ENCODE assay signal across 12 cellular contexts in genomic region chr16:4691666-4692412, GRCh38. TPM values are rescaled to one million over a fixed set of nuclear protein-coding genes. Genes with fewer than 3 reads are reported as not detected.
DNase-seq lines count a peak whose midpoint lies in the region; ATAC-seq and TF ChIP-seq lines count a peak whose summit lies in the region.
"Had no signal": no experiment of that assay in that cellular context is flagged by ENCODE, and none has a peak within 500 bp of the region (broad histone marks: within the 10 kb centered on the region; RNA-seq: fewer than 3 reads in every experiment).

No MANE protein-coding gene starts in this region.

- peak overlapping the region; percentile 89 for H3K27ac Mint-ChIP-seq in activated CD4-positive, alpha-beta T cell treated with anti-CD3 and anti-CD28 coated beads, Interleukin-2, amount 10 ng/mL, durations not matched to agents 7 days and 5 days
- no peak overlapping the region for H3K27ac Mint-ChIP-seq in endodermal cell

- H3K9ac ChIP-seq in endodermal cell (ENCODE audit: extremely low read depth, low read length, poor library complexity, severe bottlenecking), result no peak overlapping the region

- H3K27me3 ChIP-seq in HL-60 (ENCODE audit: insufficient read depth, poor library complexity, severe bottlenecking) (no peaks in the 10 kb centered on the region), endodermal cell (ENCODE audit: control insufficient read depth, insufficient read depth, low read length, poor library complexity, severe bottlenecking) (no peaks in the 10 kb centered on the region), ovary (no peaks in the 10 kb centered on the region)
- H3K27me3 ChIP-seq: SJCRH30, thyroid gland had no signal

- no peak for DNase-seq in activated CD4-positive, alpha-beta T cell treated with anti-CD3 and anti-CD28 coated beads, Interleukin-2, amount 10 ng/mL, durations not matched to agents 7 days and 5 days
- no peak for DNase-seq in activated CD4-positive, alpha-beta T cell treated with anti-CD3 and anti-CD28 coated beads for 4 hours
- DNase-seq in HL-60 (ENCODE audit: low read depth in 1 of 2, low spot score in 1 of 2) (no peak), endodermal cell (peak; percentile 53), ovary (peak in 3 of 5 donors; percentile 28 to 47 (median 39)), dedifferentiated amniotic fluid mesenchymal stem cell (ENCODE audit: extremely low spot score) (no peak)
- DNase-seq: NCI-H1436 treated with DMSO at 0.1 percent for 48 hours, NCI-H526 treated with DMSO at 0.1 percent for 48 hours, SJCRH30, thyroid gland had no signal

- TF ChIP-seq CTCF in HL-60 (IDR thresholded peaks at IDR 0.05; ENCODE audit: insufficient read depth, low read length), result no peak
- TF ChIP-seq CTCF in endodermal cell (conservative IDR thresholded peaks at IDR 0.05), result no peak
- no peak for TF ChIP-seq CTCF in ovary (IDR thresholded peaks at IDR 0.05)

- no peak for TF ChIP-seq POLR2A in ovary (IDR thresholded peaks at IDR 0.05)

- CTCF ChIA-PET in activated CD4-positive, alpha-beta T cell treated with anti-CD3 and anti-CD28 coated beads, Interleukin-2, amount 10 ng/mL, durations not matched to agents 7 days and 5 days (lab: Charles Lee), result interaction anchor here (1.2 to 1.8 kb wide), 4 partner anchors 15 to 43 kb away, joined by 4 to 7 read pairs (median 4); partner anchors contain the start of genes ANKS3 and DNAAF8

- ATAC-seq in HG03045 (IDR thresholded peaks at IDR 0.05; ENCODE audit: unreplicated experiment) (no peak), GM19324 (IDR thresholded peaks at IDR 0.05; ENCODE audit: low FRiP score, unreplicated experiment) (no peak)

- H3K9me3 ChIP-seq in endodermal cell (ENCODE audit: control insufficient read depth, low read length), result no peaks in the 10 kb centered on the region
- no peaks in the 10 kb centered on the region for H3K9me3 ChIP-seq in ovary
- H3K9me3 ChIP-seq: SJCRH30, thyroid gland had no signal

- H3K4me1 Mint-ChIP-seq in activated CD4-positive, alpha-beta T cell treated with anti-CD3 and anti-CD28 coated beads, Interleukin-2, amount 10 ng/mL, durations not matched to agents 7 days and 5 days, result peaks cover 18% of the 10 kb centered on the region
- H3K4me1 Mint-ChIP-seq in endodermal cell, result peaks cover 4% of the 10 kb centered on the region

- intact Hi-C loops in ovary (cut with DNase I), result loop anchor here in 1 of 4 donors (5.0 kb wide), 1 partner anchor 40 kb away; the partner anchor contains the start of genes ANKS3 and DNAAF8

- POLR2A ChIA-PET in activated CD4-positive, alpha-beta T cell treated with anti-CD3 and anti-CD28 coated beads, Interleukin-2, amount 10 ng/mL, durations not matched to agents 7 days and 5 days (lab: Charles Lee), result no interaction called here

- H3K4me1 ChIP-seq in endodermal cell (ENCODE audit: control insufficient read depth, insufficient read depth, low read length), result no peaks in the 10 kb centered on the region
- H3K4me1 ChIP-seq in ovary (ENCODE audit: insufficient read depth), result peaks cover 5% of the 10 kb centered on the region
- H3K4me1 ChIP-seq: SJCRH30 had no signal

- H3K36me3 ChIP-seq in endodermal cell (ENCODE audit: control insufficient read depth, insufficient read depth, low read length) (peaks cover 28% of the 10 kb centered on the region), ovary (no peaks in the 10 kb centered on the region)

- H3K36me3 Mint-ChIP-seq in activated CD4-positive, alpha-beta T cell treated with anti-CD3 and anti-CD28 coated beads, Interleukin-2, amount 10 ng/mL, durations not matched to agents 7 days and 5 days (ENCODE audit: low read depth), result peaks cover 7% of the 10 kb centered on the region
- peaks cover 3% of the 10 kb centered on the region for H3K36me3 Mint-ChIP-seq in endodermal cell (ENCODE audit: low read depth)

- no peaks in the 10 kb centered on the region for H3K27me3 Mint-ChIP-seq in activated CD4-positive, alpha-beta T cell treated with anti-CD3 and anti-CD28 coated beads, Interleukin-2, amount 10 ng/mL, durations not matched to agents 7 days and 5 days
- H3K27me3 Mint-ChIP-seq in endodermal cell (ENCODE audit: insufficient read depth), result no peaks in the 10 kb centered on the region

- no peaks in the 10 kb centered on the region for H3K9me3 Mint-ChIP-seq in activated CD4-positive, alpha-beta T cell treated with anti-CD3 and anti-CD28 coated beads, Interleukin-2, amount 10 ng/mL, durations not matched to agents 7 days and 5 days
- H3K9me3 Mint-ChIP-seq in endodermal cell, result no peaks in the 10 kb centered on the region

- TF ChIP-seq EP300 in ovary (IDR thresholded peaks at IDR 0.05), result no peak

- peak overlapping the region; percentile 81 for H3K4me3 Mint-ChIP-seq in activated CD4-positive, alpha-beta T cell treated with anti-CD3 and anti-CD28 coated beads, Interleukin-2, amount 10 ng/mL, durations not matched to agents 7 days and 5 days
- no peak overlapping the region for H3K4me3 Mint-ChIP-seq in endodermal cell

- peak overlapping the region; percentile 70 for H3K4me3 ChIP-seq in HL-60 (replicated peaks; ENCODE audit: insufficient read depth, low read length)
- no peak overlapping the region for H3K4me3 ChIP-seq in endodermal cell (ENCODE audit: low read length)
- H3K4me3 ChIP-seq in ovary, result no peak overlapping the region

- peak overlapping the region; percentile 72 for H3K27ac ChIP-seq in HL-60 (replicated peaks)
- no peak overlapping the region for H3K27ac ChIP-seq in endodermal cell (ENCODE audit: low read depth, low read length)
- no peak overlapping the region for H3K27ac ChIP-seq in ovary
- H3K27ac ChIP-seq: SJCRH30 had no signal

- 89 to 92% methylated on average over 13 to 20 of the region's 20 CpGs for WGBS in endodermal cell (ENCODE audit: insufficient coverage in 1 of 2, insufficient read length in 1 of 2), 2 experiments
- WGBS in ovary, 3 donors, result 64 to 80% (median 68%) methylated on average over 20 of the region's 20 CpGs

RNA-seq across cellular contexts. Expression of gene NUDT16L1, which starts 1.5 kb away (rescaled TPM):
- 10 to 100 TPM; 32.3 to 35.5 TPM for total RNA-seq in activated CD4-positive, alpha-beta T cell treated with anti-CD3 and anti-CD28 coated beads, Interleukin-2, amount 10 ng/mL, durations not matched to agents 7 days and 5 days
- total RNA-seq in endodermal cell, result 10 to 100 TPM; 38.6 to 40.7 TPM
- polyA plus RNA-seq in endodermal cell (2013, experiment 1 of 2), result 36.4 TPM
- polyA plus RNA-seq in endodermal cell (2013, experiment 2 of 2), result 33.5 TPM
- 10 to 100 TPM; 19.4 to 33.1 (median 28.0) TPM for total RNA-seq in ovary
- 10 to 100 TPM in 1 of 2 donors, 1 to 10 TPM in 1; 8.1 to 33.6 TPM for polyA plus RNA-seq in ovary

RNA-seq across cellular contexts. Expression of gene ANKS3, which starts 42.2 kb away (rescaled TPM):
- total RNA-seq in activated CD4-positive, alpha-beta T cell treated with anti-CD3 and anti-CD28 coated beads, Interleukin-2, amount 10 ng/mL, durations not matched to agents 7 days and 5 days, result 10 to 100 TPM; 12.4 to 16.7 TPM
- total RNA-seq in endodermal cell (10 to 100 TPM; 32.4 to 41.0 TPM), ovary (10 to 100 TPM; 19.8 to 37.4 (median 32.3) TPM)
- 20.9 TPM for polyA plus RNA-seq in endodermal cell (2013, experiment 1 of 2)
- 19.6 TPM for polyA plus RNA-seq in endodermal cell (2013, experiment 2 of 2)
- polyA plus RNA-seq in ovary, result 10 to 100 TPM in 1 of 2 donors, 1 to 10 TPM in 1; 6.7 to 26.0 TPM

RNA-seq across cellular contexts. Expression of gene DNAAF8, which starts 42.5 kb away (rescaled TPM):
- total RNA-seq in activated CD4-positive, alpha-beta T cell treated with anti-CD3 and anti-CD28 coated beads, Interleukin-2, amount 10 ng/mL, durations not matched to agents 7 days and 5 days, result under 1 TPM; 0.21 to 0.40 TPM
- total RNA-seq in endodermal cell (under 1 TPM; 0.35 to 0.64 TPM), ovary (1 to 10 TPM in 6 of 7 donors, under 1 TPM in 1; 0.48 to 9.1 (median 1.5) TPM)
- polyA plus RNA-seq in endodermal cell (2013, experiment 1 of 2), result 0.82 TPM
- polyA plus RNA-seq in endodermal cell (2013, experiment 2 of 2), result 1.2 TPM
- polyA plus RNA-seq in ovary, result 1 to 10 TPM in 1 of 2 donors, under 1 TPM in 1; 0.35 to 1.2 TPM

Comparison
In these comparisons a context has a peak if more than half of its experiments do, and no peak if none do; other contexts are left out.
1. DNase-seq: peak in endodermal cell (single experiment) and ovary (3 of 5); none in activated CD4-positive, alpha-beta T cell treated with anti-CD3 and anti-CD28 coated beads, Interleukin-2, amount 10 ng/mL, durations not matched to agents 7 days and 5 days (single experiment), activated CD4-positive, alpha-beta T cell treated with anti-CD3 and anti-CD28 coated beads for 4 hours (0 of 2), HL-60 (0 of 2) and dedifferentiated amniotic fluid mesenchymal stem cell (single experiment).